In genomic region chr3:141846050-141846433, GRCh38 we compare ENCODE assay signal across 18 cellular contexts.
"Had no signal": no experiment of that assay in that cellular context is flagged by ENCODE, and none has a peak within 500 bp of the region (broad histone marks: within the 10 kb centered on the region; RNA-seq: fewer than 3 reads in every experiment).

No MANE protein-coding gene starts in this region.

- H3K36me3 ChIP-seq: adrenal gland, cardiac muscle cell, esophagus muscularis mucosa, heart right ventricle, left ventricle myocardium inferior, ovary, sigmoid colon, stomach, thyroid gland, upper lobe of right lung had no signal

- H3K4me3 ChIP-seq: adrenal gland, cardiac muscle cell, esophagus muscularis mucosa, heart right ventricle, left ventricle myocardium inferior, lung, ovary, sigmoid colon, smooth muscle cell, stomach, thyroid gland, upper lobe of right lung had no signal

- H3K4me1 ChIP-seq: adrenal gland, sigmoid colon, thyroid gland had no signal

- H3K27me3 ChIP-seq: adrenal gland, cardiac muscle cell, esophagus muscularis mucosa, heart right ventricle, ovary, sigmoid colon, stomach, thyroid gland, upper lobe of right lung had no signal

- H3K4me2 ChIP-seq: smooth muscle cell had no signal

- DNase-seq: activated effector memory CD4-positive, alpha-beta T cell treated with Interleukin-2 at 50 U/mL for 16 hours; activated T-cell treated with anti-CD3 and anti-CD28 coated beads for 4 hours; aorta; foreskin melanocyte; heart right ventricle; left ventricle myocardium inferior; naive B cell; ovary; sigmoid colon; stimulated activated naive B cell treated with anti-CD40 and anti-IgM and Interleukin-4, amounts not matched to agents 10 μg/mL and 1 μg/mL and 100 μg/mL, for 72 hours; stomach; upper lobe of right lung had no signal

- ATAC-seq: heart right ventricle; stimulated activated naive B cell treated with anti-CD40 and anti-IgM and Interleukin-4, amounts not matched to agents 10 μg/mL and 1 μg/mL and 100 μg/mL, for 72 hours; upper lobe of right lung had no signal

- H3K27ac ChIP-seq: adrenal gland, cardiac muscle cell, esophagus muscularis mucosa, left ventricle myocardium inferior, ovary, sigmoid colon, thyroid gland, upper lobe of right lung had no signal

- H3K9me3 ChIP-seq: adrenal gland, esophagus muscularis mucosa, heart right ventricle, left ventricle myocardium inferior, ovary, sigmoid colon, stomach, thyroid gland, upper lobe of right lung had no signal
